Comparison of ENCODE assay signal across 20 cellular contexts in genomic region chr4:186787536-186787935, GRCh38.
DNase-seq lines count a peak whose midpoint lies in the region; ATAC-seq and TF ChIP-seq lines count a peak whose summit lies in the region.
"Had no signal": no experiment of that assay in that cellular context is flagged by ENCODE, and none has a peak within 500 bp of the region (broad histone marks: within the 10 kb centered on the region; RNA-seq: fewer than 3 reads in every experiment).

No MANE protein-coding gene starts in this region.

- H3K27ac ChIP-seq in right cardiac atrium (ENCODE audit: low read length), result no peak overlapping the region
- H3K27ac ChIP-seq: A549; BLaER1 treated with 17β-estradiol and CSF1 and Interleukin-3, amounts not matched to agents 10 nM and 100 nM; GM23248 had no signal

- no peak for ATAC-seq in right cardiac atrium
- no peak for ATAC-seq in HG02610 (IDR thresholded peaks at IDR 0.05; ENCODE audit: unreplicated experiment)
- ATAC-seq: A549 had no signal

- 73% methylated on average over 5 of the region's 5 CpGs for WGBS in right cardiac atrium

- H3K36me3 ChIP-seq in H7 (replicated peaks; ENCODE audit: control insufficient read depth, insufficient read depth, low read length), result no peaks in the 10 kb centered on the region
- H3K36me3 ChIP-seq: BE2C; BLaER1 treated with 17β-estradiol and CSF1 and Interleukin-3, amounts not matched to agents 10 nM and 100 nM had no signal

- no peaks in the 10 kb centered on the region for H3K27me3 ChIP-seq in right cardiac atrium (ENCODE audit: control insufficient read depth, insufficient read depth)
- no peaks in the 10 kb centered on the region for H3K27me3 ChIP-seq in H7 (ENCODE audit: control insufficient read depth, insufficient read depth, low read length)
- H3K27me3 ChIP-seq: BE2C; BLaER1 treated with 17β-estradiol and CSF1 and Interleukin-3, amounts not matched to agents 10 nM and 100 nM had no signal

- TF ChIP-seq CTCF in epithelial cell of esophagus (IDR thresholded peaks at IDR 0.05; ENCODE audit: insufficient read depth, low read depth, low read length, missing control alignments), result no peak

- no peaks in the 10 kb centered on the region for H3K4me1 ChIP-seq in right cardiac atrium (ENCODE audit: control insufficient read depth, insufficient read depth, low read length)
- H3K4me1 ChIP-seq: BE2C; BLaER1 treated with 17β-estradiol and CSF1 and Interleukin-3, amounts not matched to agents 10 nM and 100 nM had no signal

- no peaks in the 10 kb centered on the region for H3K9me3 ChIP-seq in right cardiac atrium (ENCODE audit: control insufficient read depth, low read length)
- H3K9me3 ChIP-seq: A549, BE2C had no signal

- H3K4me3 ChIP-seq in epithelial cell of esophagus (ENCODE audit: low read length), result no peak overlapping the region
- no peak overlapping the region for H3K4me3 ChIP-seq in right cardiac atrium (ENCODE audit: low read length)
- H3K4me3 ChIP-seq in H7 (ENCODE audit: insufficient read depth, low read depth, low read length), result no peak overlapping the region
- H3K4me3 ChIP-seq: A549; BLaER1 treated with 17β-estradiol and CSF1 and Interleukin-3, amounts not matched to agents 10 nM and 100 nM; GM23248 had no signal

- DNase-seq in HT-29 (ENCODE audit: low spot score) (peak; percentile 33), LoVo (ENCODE audit: low spot score) (peak; percentile 42), epithelial cell of esophagus (ENCODE audit: low read depth) (peak; percentile 18), myocyte (ENCODE audit: low read depth) (peak; percentile 29), right cardiac atrium (no peak), H7 (no peak)
- DNase-seq: 8988T; ACHN; AML-193; BE2C; Calu3; CD4-positive, alpha-beta memory T cell; COR-L47; DND-41; GM23248; H9; HFFc6 had no signal

- intact Hi-C loops in right cardiac atrium (cut with DNase I), result no loop called here

Comparison
In these comparisons a context has a peak if more than half of its experiments do, and no peak if none do; other contexts are left out.
1. DNase-seq: peak in HT-29 (single experiment), LoVo (single experiment), epithelial cell of esophagus (single experiment) and myocyte (single experiment); none in right cardiac atrium (0 of 3) and H7 (single experiment).